15 cellular contexts compared by ENCODE assay signal in genomic region chr4:54017974-54018373, GRCh38. TPM values are rescaled to one million over a fixed set of nuclear protein-coding genes. Genes with fewer than 3 reads are reported as not detected.
DNase-seq lines count a peak whose midpoint lies in the region; ATAC-seq, FAIRE-seq and TF ChIP-seq lines count a peak whose summit lies in the region.
"Had no signal": no experiment of that assay in that cellular context is flagged by ENCODE, and none has a peak within 500 bp of the region (broad histone marks: within the 10 kb centered on the region; RNA-seq: fewer than 3 reads in every experiment).

No MANE protein-coding gene starts in this region.

- BruUV-seq in HepG2 (replicated peaks; lab: Mats Ljungman, UMichigan), result no TSS peak

- H3K36me3 ChIP-seq in HepG2 (replicated peaks in 1 of 2; ENCODE audit: control insufficient read depth in 1 of 2, insufficient read depth in 2 of 2, low read length in 2 of 2) (peaks cover 2 to 10% of the 10 kb centered on the region in 2 experiments; a peak in 2 of 5 replicates), right lobe of liver (no peaks in the 10 kb centered on the region)

- DNase-seq in HepG2 (ENCODE audit: low spot score), result no peak
- no peak for DNase-seq in right lobe of liver
- DNase-seq in RCC 7860 (ENCODE audit: low spot score), result no peak
- no peak for DNase-seq in substantia nigra (lab: John Stamatoyannopoulos, UW)
- DNase-seq in DMS79 (lab: John Stamatoyannopoulos, UW), result no peak
- DNase-seq: ACHN; C1 segment of cervical spinal cord; CD4-positive, alpha-beta T cell; DMS79 treated with DMSO at 0.1 percent for 48 hours; HCEC 1CT; Kasumi-1 had no signal

- TF ChIP-seq EP300 in HepG2 (IDR thresholded peaks at IDR 0.05; ENCODE audit: low read depth in 2 of 2, low read length in 2 of 2) (no peak), HepG2 (CRISPR knock-in tag; IDR thresholded peaks at IDR 0.05; ENCODE audit: borderline replicate concordance) (no peak)

- intact Hi-C loops in HepG2 (cut with micrococcal nuclease; ENCODE audit: unreplicated experiment) (no loop called here), right lobe of liver (cut with DNase I) (no loop called here)

- no peaks in the 10 kb centered on the region for H3K27me3 ChIP-seq in HepG2 (ENCODE audit: control insufficient read depth in 1 of 2, insufficient read depth in 2 of 2, low read length in 2 of 2)
- no peaks in the 10 kb centered on the region for H3K27me3 ChIP-seq in right lobe of liver

- H3K9me3 ChIP-seq in HepG2 (ENCODE audit: low read length), result no peaks in the 10 kb centered on the region
- H3K9me3 ChIP-seq in right lobe of liver, result no peaks in the 10 kb centered on the region

- H3K4me3 ChIP-seq in HepG2 (replicated peaks in 1 of 3; ENCODE audit: insufficient read depth in 1 of 3, low read depth in 2 of 3, low read length in 3 of 3), result no peak overlapping the region
- H3K4me3 ChIP-seq in right lobe of liver, result no peak overlapping the region

- H3K27ac ChIP-seq in HepG2 (ENCODE audit: extremely low read length, insufficient read depth, low read length) (no peak overlapping the region), right lobe of liver (no peak overlapping the region), substantia nigra (ENCODE audit: low read depth, low read length, poor library complexity, severe bottlenecking) (no peak overlapping the region)
- H3K27ac ChIP-seq: 22Rv1 had no signal

- TF ChIP-seq CTCF in HepG2 (CRISPR knock-in tag; IDR thresholded peaks at IDR 0.05) (no peak), right lobe of liver (IDR thresholded peaks at IDR 0.05) (no peak)

- TF ChIP-seq RAD21 in HepG2 (CRISPR knock-in tag; IDR thresholded peaks at IDR 0.05), result no peak

- POLR2A ChIA-PET in HepG2 (lab: Yijun Ruan, JAX), result no interaction called here

- CTCF ChIA-PET in HepG2 (lab: Yijun Ruan, JAX; ENCODE audit: low intra/inter-chr PET ratio, low total read pairs), result no interaction called here

- peaks cover 2% of the 10 kb centered on the region for H3K79me2 ChIP-seq in HepG2 (ENCODE audit: insufficient read depth, low read length)

- no peak for TF ChIP-seq POLR2A in HepG2 (IDR thresholded peaks at IDR 0.05; ENCODE audit: insufficient read depth in 1 of 2, low read depth in 2 of 2, low read length in 2 of 2)
- no peak for TF ChIP-seq POLR2A in right lobe of liver (IDR thresholded peaks at IDR 0.05)

- H4K20me1 ChIP-seq in HepG2 (ENCODE audit: insufficient read depth, low read length), result peaks cover 4% of the 10 kb centered on the region; the same call in 1 of the 2 replicates

- FAIRE-seq in HepG2 (lab: Jason Lieb, UNC), result no peak
- peak; percentile 5 for FAIRE-seq in RCC 7860 (lab: Jason Lieb, UNC)
- peak; percentile 35 for FAIRE-seq in endometrium (lab: Jason Lieb, UNC)
- FAIRE-seq: GM19239 had no signal

- H3K9ac ChIP-seq in HepG2 (ENCODE audit: insufficient read depth, low read depth, low read length), result no peak overlapping the region

- H3K4me2 ChIP-seq in HepG2 (ENCODE audit: low read depth, low read length), result no peak overlapping the region

- in situ Hi-C loops in HepG2 (cut with HindIII; ENCODE audit: extremely low pct_ligation_motif_present, low pct_unique_long_range_greater_than_20kb), result no loop called here

- no peak overlapping the region for H2AFZ ChIP-seq in HepG2 (ENCODE audit: low read length)

- no peak for ATAC-seq in HepG2
- no peak for ATAC-seq in right lobe of liver
- ATAC-seq in GM19463 (IDR thresholded peaks at IDR 0.05; ENCODE audit: unreplicated experiment), result no peak

- H3K4me1 ChIP-seq in HepG2 (ENCODE audit: insufficient read depth, low read length), result no peaks in the 10 kb centered on the region
- H3K4me1 ChIP-seq in right lobe of liver, result peaks cover 0 to 6% (median 2%) of the 10 kb centered on the region in 4 donors

- WGBS in HepG2 (ENCODE audit: low lambda C conversion rate), result 97% methylated on average over 1 of the region's 1 CpG
- 69% methylated on average over 1 of the region's 1 CpG for WGBS in right lobe of liver (ENCODE audit: insufficient coverage, low coverage, low lambda C conversion rate, missing lambda C conversion rate)

TF ChIP-seq in HepG2, 621 proteins besides CTCF, POLR2A, EP300 and RAD21:
- TF ChIP-seq, protein P1, sequence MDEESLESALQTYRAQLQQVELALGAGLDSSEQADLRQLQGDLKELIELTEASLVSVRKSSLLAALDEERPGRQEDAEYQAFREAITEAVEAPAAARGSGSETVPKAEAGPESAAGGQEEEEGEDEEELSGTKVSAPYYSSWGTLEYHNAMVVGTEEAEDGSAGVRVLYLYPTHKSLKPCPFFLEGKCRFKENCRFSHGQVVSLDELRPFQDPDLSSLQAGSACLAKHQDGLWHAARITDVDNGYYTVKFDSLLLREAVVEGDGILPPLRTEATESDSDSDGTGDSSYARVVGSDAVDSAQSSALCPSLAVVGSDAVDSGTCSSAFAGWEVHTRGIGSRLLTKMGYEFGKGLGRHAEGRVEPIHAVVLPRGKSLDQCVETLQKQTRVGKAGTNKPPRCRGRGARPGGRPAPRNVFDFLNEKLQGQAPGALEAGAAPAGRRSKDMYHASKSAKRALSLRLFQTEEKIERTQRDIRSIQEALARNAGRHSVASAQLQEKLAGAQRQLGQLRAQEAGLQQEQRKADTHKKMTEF (CRISPR knock-in tag; IDR thresholded peaks at IDR 0.05), result no peak
- peak; percentile 17; the same call in 1 of the 2 replicates for TF ChIP-seq MAFF (IDR thresholded peaks at IDR 0.05; ENCODE audit: low read depth, low read length)
- peak; percentile 35 to 39; a peak in 1 of 4 replicates for TF ChIP-seq MAFK (conservative IDR thresholded peaks at IDR 0.05 in 1 of 2, IDR thresholded peaks at IDR 0.05 in 1 of 2; ENCODE audit: low read length in 2 of 2)
TF ChIP-seq in HepG2: peak in this region for 2.

RNA-seq across cellular contexts. Expression of gene CHIC2, which starts 46.4 kb away (rescaled TPM):
- total RNA-seq in HepG2 (2016; rRNA removed; fragmentation: Illumina TruSeq; extraction: Trizol) (16.6 and 17.2 TPM in 2 replicates), right lobe of liver (10 to 100 TPM in 4 of 6 experiments, 1 to 10 TPM in 2; 8.4 to 22.9 (median 15.3) TPM)
- total RNA-seq in HepG2 (2016; cell fraction: cytosol; rRNA removed; fragmentation: Illumina TruSeq; extraction: Trizol; ENCODE audit: low read depth), result 27.0 and 31.5 TPM in 2 replicates
- total RNA-seq in HepG2 (2016; cell fraction: insoluble cytoplasmic fraction; rRNA removed; fragmentation: Illumina TruSeq; extraction: Trizol), result 18.8 and 19.3 TPM in 2 replicates
- total RNA-seq in HepG2 (2016; cell fraction: membrane; rRNA removed; fragmentation: Illumina TruSeq; extraction: Trizol), result 33.0 and 34.2 TPM in 2 replicates
- total RNA-seq in HepG2 (2016; cell fraction: nucleus; rRNA removed; fragmentation: Illumina TruSeq; extraction: Trizol), result 10.2 and 11.4 TPM in 2 replicates
- 8.4 and 10.0 TPM in 2 replicates for polyA plus RNA-seq in HepG2 (2011; rRNA removed)
- polyA plus RNA-seq in HepG2 (2011; cell fraction: cytosol; rRNA removed), result 9.5 and 9.8 TPM in 2 replicates
- polyA plus RNA-seq in HepG2 (2011; cell fraction: nucleus; rRNA removed), result 8.4 and 9.8 TPM in 2 replicates
- polyA plus RNA-seq in HepG2 (2012), result 9.2 and 11.5 TPM in 2 replicates
- polyA plus RNA-seq in HepG2 (2016; cell fraction: cytosol; fragmentation: Illumina TruSeq; extraction: Trizol; ENCODE audit: low read depth), result 20.0 and 21.8 TPM in 2 replicates
- 9.4 and 14.0 TPM in 2 replicates for polyA plus RNA-seq in HepG2 (2016; cell fraction: insoluble cytoplasmic fraction; fragmentation: Illumina TruSeq; extraction: Trizol; ENCODE audit: low read depth)
- 20.0 and 26.0 TPM in 2 replicates for polyA plus RNA-seq in HepG2 (2016; cell fraction: membrane; fragmentation: Illumina TruSeq; extraction: Trizol; ENCODE audit: low read depth)
- polyA plus RNA-seq in HepG2 (2016; cell fraction: nucleus; fragmentation: Illumina TruSeq; extraction: Trizol; ENCODE audit: insufficient read depth, low read depth), result 8.3 and 12.4 TPM in 2 replicates
- 2.2 and 8.7 TPM in 2 replicates for polyA minus RNA-seq in HepG2 (2011; rRNA and poly(A)+ RNA removed; ENCODE audit: low replicate concordance)
- 13.7 and 17.7 TPM in 2 replicates for polyA minus RNA-seq in HepG2 (2011; cell fraction: cytosol; rRNA and poly(A)+ RNA removed)
- 39.3 and 58.1 TPM in 2 replicates for polyA minus RNA-seq in HepG2 (2011; cell fraction: nucleus; rRNA and poly(A)+ RNA removed)
